Comparison of ENCODE assay signal across 1 cellular context in genomic region chr16:89489040-89489721, GRCh38.
TF ChIP-seq lines count a peak whose summit lies in the region.

No MANE protein-coding gene starts in this region.

TF ChIP-seq in HEK293, 187 proteins besides CTCF, POLR2A, EP300 and RAD21 (continued from another document and continues in another):
- TF ChIP-seq ZNF488 (tag by site-specific recombination; IDR thresholded peaks at IDR 0.05) (no peak), GFI1B (tag by site-specific recombination; IDR thresholded peaks at IDR 0.05) (no peak), GLI4 (tag by site-specific recombination; IDR thresholded peaks at IDR 0.05) (no peak), MZF1 (tag by site-specific recombination; IDR thresholded peaks at IDR 0.05; ENCODE audit: borderline replicate concordance) (peak; percentile 86), ZNF10 (tag by site-specific recombination; IDR thresholded peaks at IDR 0.05) (no peak), ZNF394 (tag by site-specific recombination; IDR thresholded peaks at IDR 0.05; ENCODE audit: borderline replicate concordance) (peak; percentile 37; the same call in 1 of the 2 replicates), KLF16 (tag by site-specific recombination; IDR thresholded peaks at IDR 0.05) (peak; percentile 96), ZNF580 (tag by site-specific recombination; IDR thresholded peaks at IDR 0.05) (peak; percentile 84), ZNF514 (tag by site-specific recombination; IDR thresholded peaks at IDR 0.05) (no peak), ZNF274 (IDR thresholded peaks at IDR 0.05; ENCODE audit: low read length) (no peak), ZNF274 (tag by site-specific recombination; IDR thresholded peaks at IDR 0.05; ENCODE audit: borderline replicate concordance) (no peak), ZNF266 (tag by site-specific recombination; IDR thresholded peaks at IDR 0.05; ENCODE audit: low read depth) (no peak), ZNF157 (tag by site-specific recombination; IDR thresholded peaks at IDR 0.05) (no peak), YY2 (tag by site-specific recombination; IDR thresholded peaks at IDR 0.05) (0 out of 2 replicates have a peak, but pooled peaks have one; percentile 44), BCL6B (tag by site-specific recombination; IDR thresholded peaks at IDR 0.05) (no peak), GLI2 (tag by site-specific recombination; IDR thresholded peaks at IDR 0.05; ENCODE audit: borderline replicate concordance, low read depth) (no peak), ZNF146 (tag by site-specific recombination; IDR thresholded peaks at IDR 0.05) (no peak), KLF1 (tag by site-specific recombination; IDR thresholded peaks at IDR 0.05) (peak; percentile 78), ZNF791 (tag by site-specific recombination; IDR thresholded peaks at IDR 0.05) (no peak), ZNF510 (tag by site-specific recombination; IDR thresholded peaks at IDR 0.05; ENCODE audit: insufficient replicate concordance) (no peak), PRDM10 (tag by site-specific recombination; IDR thresholded peaks at IDR 0.05) (peak; percentile 72), ZNF354C (tag by site-specific recombination; IDR thresholded peaks at IDR 0.05; ENCODE audit: borderline replicate concordance, low read depth) (no peak), ZBTB6 (tag by site-specific recombination; IDR thresholded peaks at IDR 0.05) (no peak), ZNF629 (tag by site-specific recombination; IDR thresholded peaks at IDR 0.05) (no peak), ZNF449 (tag by site-specific recombination; IDR thresholded peaks at IDR 0.05) (peak; percentile 75; the same call in 1 of the 2 replicates), ZSCAN18 (tag by site-specific recombination; IDR thresholded peaks at IDR 0.05) (peak; percentile 75; the same call in 1 of the 2 replicates), PRDM4 (tag by site-specific recombination; IDR thresholded peaks at IDR 0.05) (peak; percentile 54; the same call in 1 of the 2 replicates), ZNF76 (tag by site-specific recombination; IDR thresholded peaks at IDR 0.05; ENCODE audit: borderline replicate concordance, low read depth) (0 out of 2 replicates have a peak, but pooled peaks have one; percentile 27), ZFP3 (tag by site-specific recombination; IDR thresholded peaks at IDR 0.05; ENCODE audit: low read depth) (0 out of 2 replicates have a peak, but pooled peaks have one; percentile 25), ZBTB8A (tag by site-specific recombination; IDR thresholded peaks at IDR 0.05) (peak; percentile 56), ZNF747 (tag by site-specific recombination; IDR thresholded peaks at IDR 0.05) (no peak), ZNF555 (tag by site-specific recombination; conservative IDR thresholded peaks at IDR 0.05) (no peak), BCL11A (tag by site-specific recombination; IDR thresholded peaks at IDR 0.05; ENCODE audit: low read depth) (no peak), ZNF513 (tag by site-specific recombination; IDR thresholded peaks at IDR 0.05) (no peak), ZNF366 (tag by site-specific recombination; conservative IDR thresholded peaks at IDR 0.05) (peak; percentile 53), ZNF362 (tag by site-specific recombination; IDR thresholded peaks at IDR 0.05) (no peak), ZNF155 (tag by site-specific recombination; IDR thresholded peaks at IDR 0.05) (no peak), OSR2 (tag by site-specific recombination; IDR thresholded peaks at IDR 0.05) (peak; percentile 76), MEIS1 (CRISPR knock-in tag; IDR thresholded peaks at IDR 0.05; ENCODE audit: borderline replicate concordance) (no peak), TSHZ1 (tag by site-specific recombination; IDR thresholded peaks at IDR 0.05; ENCODE audit: borderline replicate concordance) (no peak)
